9 cellular contexts compared by ENCODE assay signal in the genomic region with DNA sequence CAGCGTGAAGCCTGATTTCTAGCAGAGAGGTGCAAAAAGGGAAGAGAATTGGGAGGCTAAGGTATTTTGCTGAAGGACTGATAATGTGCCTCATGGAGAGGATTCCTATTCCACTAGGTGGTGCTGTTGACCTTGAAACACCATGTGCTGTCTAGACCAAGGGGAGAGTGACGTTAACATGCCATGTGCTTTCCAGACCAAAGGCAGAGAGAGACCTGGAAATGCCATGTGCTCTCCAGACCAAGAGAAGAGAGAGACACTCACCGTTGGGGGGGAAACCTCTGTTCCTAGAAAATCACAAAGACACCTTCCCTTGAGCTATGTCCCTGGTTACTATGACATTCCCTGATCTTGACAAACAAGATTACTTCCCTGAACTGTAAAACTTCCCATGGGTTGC.
DNase-seq lines count a peak whose midpoint lies in the region; ATAC-seq, FAIRE-seq and TF ChIP-seq lines count a peak whose summit lies in the region.
"Had no signal": no experiment of that assay in that cellular context is flagged by ENCODE, and none has a peak within 500 bp of the region (broad histone marks: within the 10 kb centered on the region; RNA-seq: fewer than 3 reads in every experiment).

No MANE protein-coding gene starts in this region.

- H3K36me3 ChIP-seq in NT2/D1 (ENCODE audit: insufficient read depth, insufficient read length, low read length) (no peaks in the 10 kb centered on the region), endothelial cell of umbilical vein (ENCODE audit: control insufficient read depth in 2 of 2, extremely low read depth in 1 of 2, insufficient read depth in 2 of 2, low read length in 2 of 2) (no peaks in the 10 kb centered on the region), osteoblast (ENCODE audit: insufficient read depth, low read length) (no peaks in the 10 kb centered on the region)

- peak; percentile 82 for FAIRE-seq in endothelial cell of umbilical vein (lab: Jason Lieb, UNC)

- CTCF ChIA-PET in endothelial cell of umbilical vein (lab: Charles Lee), result interaction anchor here (1.0 to 2.6 kb wide), 5 partner anchors 13 to 692 kb away, joined by 3 to 67 read pairs (median 4); no protein-coding TSS in a partner anchor

- H3K4me1 ChIP-seq in NT2/D1 (ENCODE audit: insufficient read depth, insufficient read length) (no peaks in the 10 kb centered on the region), endothelial cell of umbilical vein (ENCODE audit: control insufficient read depth, extremely low read depth, insufficient read depth, low read length) (no peaks in the 10 kb centered on the region), osteoblast (ENCODE audit: insufficient read depth, low read length) (no peaks in the 10 kb centered on the region)
- H3K4me1 ChIP-seq: Caco-2 had no signal

- no TSS peak for BruUV-seq in endothelial cell of umbilical vein (replicated peaks; lab: Mats Ljungman, UMichigan)

- POLR2A ChIA-PET in endothelial cell of umbilical vein (lab: Charles Lee), result no interaction called here

- ATAC-seq in HG03565 (IDR thresholded peaks at IDR 0.05; ENCODE audit: unreplicated experiment), result peak; percentile 59

- no peak overlapping the region for H2AFZ ChIP-seq in endothelial cell of umbilical vein (ENCODE audit: low read depth, low read length)
- no peak overlapping the region for H2AFZ ChIP-seq in osteoblast (ENCODE audit: low read length)

- peak; percentile 53 to 57 for TF ChIP-seq CTCF in endothelial cell of umbilical vein (IDR thresholded peaks at IDR 0.05; ENCODE audit: extremely low read depth in 1 of 2, insufficient read depth in 1 of 2, low read depth in 1 of 2, low read length in 2 of 2)
- TF ChIP-seq CTCF in osteoblast (IDR thresholded peaks at IDR 0.05; ENCODE audit: extremely low read depth, low read depth, low read length), result peak; percentile 20

- DNase-seq in NCI-H510A treated with DMSO at 0.1 percent for 48 hours (lab: John Stamatoyannopoulos, UW) (peak; percentile 1), NCI-H510A (lab: John Stamatoyannopoulos, UW) (no peak), NT2/D1 (ENCODE audit: low read depth, low spot score) (peak; percentile 72), endothelial cell of umbilical vein (ENCODE audit: low read depth, low spot score) (peak; percentile 70), osteoblast (ENCODE audit: insufficient read length, low spot score, missing footprints) (no peak), middle frontal gyrus (ENCODE audit: extremely low spot score, low spot score) (no peak)
- DNase-seq in activated CD8-positive, alpha-beta memory T cell treated with anti-CD3 and anti-CD28 coated beads, Interleukin-2, amount 50 U/mL, for 48 hours, result no peak

- no peak for TF ChIP-seq POLR2A in endothelial cell of umbilical vein (IDR thresholded peaks at IDR 0.05; ENCODE audit: low read depth, low read length)

- H4K20me1 ChIP-seq in endothelial cell of umbilical vein (replicated peaks; ENCODE audit: control insufficient read depth, extremely low read depth, insufficient read depth, low read length), result no peaks in the 10 kb centered on the region
- no peaks in the 10 kb centered on the region for H4K20me1 ChIP-seq in osteoblast (ENCODE audit: insufficient read depth, low read length)

- dilution Hi-C loops in endothelial cell of umbilical vein (cut with MboI; ENCODE audit: extremely low pct_ligation_motif_present, low sequenced_read_pairs), result no loop called here

- H3K27ac ChIP-seq in endothelial cell of umbilical vein (ENCODE audit: insufficient read depth, low read depth, low read length) (no peak overlapping the region), osteoblast (ENCODE audit: low read depth, low read length) (no peak overlapping the region)

- intact Hi-C loops in endothelial cell of umbilical vein (cut with micrococcal nuclease), result loop anchor here (1.0 to 5.0 kb wide), 5 partner anchors 297 to 898 kb away; no protein-coding TSS in a partner anchor

- H3K4me3 ChIP-seq in NT2/D1 (ENCODE audit: insufficient read length, low read depth) (no peak overlapping the region), endothelial cell of umbilical vein (replicated peaks in 1 of 3; ENCODE audit: insufficient read depth in 1 of 3, low read depth in 1 of 3, low read length in 3 of 3) (no peak overlapping the region), osteoblast (ENCODE audit: insufficient read depth, low read length) (no peak overlapping the region)

- no peak overlapping the region for H3K4me2 ChIP-seq in endothelial cell of umbilical vein (ENCODE audit: insufficient read depth, low read length)
- H3K4me2 ChIP-seq in osteoblast (ENCODE audit: insufficient read depth, low read length), result no peak overlapping the region

- H3K79me2 ChIP-seq in endothelial cell of umbilical vein (ENCODE audit: control insufficient read depth, insufficient read depth, low read length), result no peaks in the 10 kb centered on the region
- no peaks in the 10 kb centered on the region for H3K79me2 ChIP-seq in osteoblast (ENCODE audit: insufficient read depth, low read length)

- H3K9ac ChIP-seq in NT2/D1 (ENCODE audit: insufficient read length, low read depth), result no peak overlapping the region
- no peak overlapping the region for H3K9ac ChIP-seq in endothelial cell of umbilical vein (replicated peaks; ENCODE audit: extremely low read depth, insufficient read depth, low read length)

- no peaks in the 10 kb centered on the region for H3K9me1 ChIP-seq in endothelial cell of umbilical vein (replicated peaks; ENCODE audit: control insufficient read depth, extremely low read depth, insufficient read depth, low read length)

- H3K9me3 ChIP-seq in NT2/D1 (ENCODE audit: insufficient read depth, low read length), result peaks cover 28% of the 10 kb centered on the region; the same call in 1 of the 2 replicates
- no peaks in the 10 kb centered on the region for H3K9me3 ChIP-seq in endothelial cell of umbilical vein (replicated peaks; ENCODE audit: control insufficient read depth, insufficient read depth, low read length)
- no peaks in the 10 kb centered on the region for H3K9me3 ChIP-seq in osteoblast (ENCODE audit: low read depth, low read length)
- H3K9me3 ChIP-seq: Caco-2 had no signal

- no peaks in the 10 kb centered on the region for H3K27me3 ChIP-seq in NT2/D1 (ENCODE audit: insufficient read depth, insufficient read length)
- H3K27me3 ChIP-seq in endothelial cell of umbilical vein (ENCODE audit: control insufficient read depth in 2 of 2, insufficient read depth in 2 of 2, low read length in 2 of 2), result no peaks in the 10 kb centered on the region
- H3K27me3 ChIP-seq in osteoblast (ENCODE audit: insufficient read depth, low read length), result no peaks in the 10 kb centered on the region

TF ChIP-seq in endothelial cell of umbilical vein, 7 proteins besides CTCF, POLR2A, EP300 and RAD21:
- peak; percentile 84 for TF ChIP-seq MYC (IDR thresholded peaks at IDR 0.05; ENCODE audit: low read depth, low read length)
- TF ChIP-seq, protein P1, sequence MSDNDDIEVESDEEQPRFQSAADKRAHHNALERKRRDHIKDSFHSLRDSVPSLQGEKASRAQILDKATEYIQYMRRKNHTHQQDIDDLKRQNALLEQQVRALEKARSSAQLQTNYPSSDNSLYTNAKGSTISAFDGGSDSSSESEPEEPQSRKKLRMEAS (IDR thresholded peaks at IDR 0.05; ENCODE audit: insufficient read depth, insufficient read length), result peak; percentile 96
- no peak for TF ChIP-seq EZH2 (IDR thresholded peaks at IDR 0.05; ENCODE audit: borderline replicate concordance, low read depth, low read length, severe bottlenecking)
- no peak for TF ChIP-seq POLR2AphosphoS5 (IDR thresholded peaks at IDR 0.05; ENCODE audit: insufficient read depth, low read depth, low read length)
- no peak for TF ChIP-seq JUN (IDR thresholded peaks at IDR 0.05; ENCODE audit: borderline replicate concordance, insufficient read depth, insufficient read length, low read depth)
TF ChIP-seq in endothelial cell of umbilical vein: peak in this region for 2.

Comparison
In these comparisons a context has a peak if more than half of its experiments do, and no peak if none do; other contexts are left out.
1. DNase-seq: peak in NCI-H510A treated with DMSO at 0.1 percent for 48 hours (single experiment), NT2/D1 (single experiment) and endothelial cell of umbilical vein (single experiment); none in NCI-H510A (single experiment), osteoblast (single experiment), activated CD8-positive, alpha-beta memory T cell treated with anti-CD3 and anti-CD28 coated beads, Interleukin-2, amount 50 U/mL, for 48 hours (single experiment) and middle frontal gyrus (single experiment).